In the genomic region with DNA sequence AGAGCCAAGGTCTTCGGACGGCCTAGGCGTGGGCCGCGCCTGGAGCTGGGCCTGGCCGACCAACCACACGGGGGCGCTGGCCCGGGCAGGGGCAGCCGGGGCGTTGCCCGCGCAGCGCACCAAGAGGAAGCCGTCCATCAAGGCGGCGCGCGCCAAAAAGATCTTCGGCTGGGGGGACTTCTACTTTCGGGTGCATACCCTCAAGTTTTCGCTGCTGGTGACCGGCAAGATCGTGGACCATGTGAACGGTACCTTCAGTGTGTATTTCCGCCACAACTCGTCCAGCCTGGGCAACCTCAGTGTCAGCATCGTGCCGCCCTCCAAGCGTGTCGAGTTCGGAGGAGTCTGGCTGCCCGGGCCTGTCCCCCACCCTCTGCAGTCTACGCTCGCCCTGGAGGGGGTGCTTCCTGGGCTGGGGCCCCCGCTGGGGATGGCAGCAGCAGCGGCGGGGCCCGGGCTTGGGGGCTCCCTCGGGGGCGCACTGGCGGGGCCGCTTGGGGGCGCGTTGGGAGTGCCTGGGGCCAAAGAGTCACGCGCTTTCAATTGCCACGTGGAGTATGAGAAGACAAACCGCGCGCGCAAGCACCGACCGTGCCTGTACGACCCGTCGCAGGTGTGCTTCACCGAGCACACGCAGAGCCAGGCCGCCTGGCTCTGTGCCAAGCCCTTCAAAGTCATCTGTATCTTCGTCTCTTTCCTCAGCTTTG, we compare ENCODE assay signal across 8 cellular contexts. TPM values are rescaled to one million over a fixed set of nuclear protein-coding genes. Genes with fewer than 3 reads are reported as not detected.
DNase-seq lines count a peak whose midpoint lies in the region; ATAC-seq and TF ChIP-seq lines count a peak whose summit lies in the region.

No MANE protein-coding gene starts in this region.

- ATAC-seq in HG03175 (IDR thresholded peaks at IDR 0.05; ENCODE audit: unreplicated experiment) (peak; percentile 41), GM21447 (IDR thresholded peaks at IDR 0.05; ENCODE audit: unreplicated experiment) (no peak)

- H3K4me1 Mint-ChIP-seq in endothelial cell (ENCODE audit: unreplicated experiment): peaks cover 22% of the 10 kb centered on the region
- H3K4me1 Mint-ChIP-seq in osteocyte (ENCODE audit: unreplicated experiment): peaks cover 28% of the 10 kb centered on the region

- H3K27me3 Mint-ChIP-seq in endothelial cell (ENCODE audit: unreplicated experiment) (peaks cover 32% of the 10 kb centered on the region), osteocyte (ENCODE audit: unreplicated experiment) (peaks cover 10% of the 10 kb centered on the region)

- DNase-seq in AG10803 (ENCODE audit: low read depth): no peak
- peak; percentile 77 for DNase-seq in activated CD4-positive, alpha-beta T cell treated with anti-CD3 and anti-CD28 coated beads for 48 hours
- DNase-seq in endothelial cell (ENCODE audit: low spot score): peak; percentile 80
- no peak for DNase-seq in osteocyte (ENCODE audit: extremely low spot score, unreplicated experiment)
- DNase-seq in GF-D8 (lab: John Stamatoyannopoulos, UW): no peak
- no peak for DNase-seq in tibial artery

- H3K4me3 ChIP-seq in AG10803 (ENCODE audit: low read length): no peak overlapping the region
- no peak overlapping the region for H3K4me3 ChIP-seq in tibial artery

- H3K36me3 ChIP-seq in tibial artery: no peaks in the 10 kb centered on the region

- H3K27me3 ChIP-seq in tibial artery: peaks cover 0 to 71% of the 10 kb centered on the region in 2 donors

- H3K4me1 ChIP-seq in tibial artery: peaks cover 0 to 13% (median 11%) of the 10 kb centered on the region in 4 donors

- H3K27ac Mint-ChIP-seq in endothelial cell (ENCODE audit: unreplicated experiment): no peak overlapping the region
- no peak overlapping the region for H3K27ac Mint-ChIP-seq in osteocyte (ENCODE audit: unreplicated experiment)

- H3K27ac ChIP-seq in tibial artery: no peak overlapping the region

- no peaks in the 10 kb centered on the region for H3K9me3 ChIP-seq in tibial artery

- intact Hi-C loops in tibial artery (cut with DNase I; ENCODE audit: low total_unique reads): no loop called here

- H3K4me3 Mint-ChIP-seq in endothelial cell (ENCODE audit: unreplicated experiment): no peak overlapping the region
- no peak overlapping the region for H3K4me3 Mint-ChIP-seq in osteocyte (ENCODE audit: unreplicated experiment)

- H3K36me3 Mint-ChIP-seq in endothelial cell (ENCODE audit: low read depth, unreplicated experiment): peaks cover 4% of the 10 kb centered on the region
- H3K36me3 Mint-ChIP-seq in osteocyte (ENCODE audit: unreplicated experiment): peaks cover 3% of the 10 kb centered on the region

- peak; percentile 21; the same call in 1 of the 2 replicates for TF ChIP-seq CTCF in AG10803 (conservative IDR thresholded peaks at IDR 0.05; ENCODE audit: low read length)
- TF ChIP-seq CTCF in endothelial cell (IDR thresholded peaks at IDR 0.05; ENCODE audit: unreplicated experiment): peak; percentile 87
- TF ChIP-seq CTCF in osteocyte (IDR thresholded peaks at IDR 0.05): peak; percentile 41
- TF ChIP-seq CTCF in tibial artery (IDR thresholded peaks at IDR 0.05): peak in 1 of 2 experiments; percentile 13

- H3K9me3 Mint-ChIP-seq in endothelial cell (ENCODE audit: unreplicated experiment) (no peaks in the 10 kb centered on the region), osteocyte (ENCODE audit: unreplicated experiment) (no peaks in the 10 kb centered on the region)

RNA-seq across cellular contexts. Expression of gene SHMT2, which starts 4.4 kb away (rescaled TPM):
- 63.3 TPM for total RNA-seq in endothelial cell (ENCODE audit: unreplicated experiment)
- 263 and 290 TPM in 2 replicates for total RNA-seq in osteocyte

RNA-seq across cellular contexts. Expression of gene NXPH4, which starts 8.5 kb away (rescaled TPM):
- total RNA-seq in endothelial cell (ENCODE audit: unreplicated experiment) (not detected), osteocyte (62.6 and 63.8 TPM in 2 replicates)

RNA-seq across cellular contexts. Expression of gene STAC3, which starts 25.9 kb away (rescaled TPM):
- total RNA-seq in endothelial cell (ENCODE audit: unreplicated experiment) (3.3 TPM), osteocyte (1.8 and 2.4 TPM in 2 replicates)

Comparison
In these comparisons a context has a peak if more than half of its experiments do, and no peak if none do; other contexts are left out.
1. DNase-seq: peak in activated CD4-positive, alpha-beta T cell treated with anti-CD3 and anti-CD28 coated beads for 48 hours (single experiment) and endothelial cell (single experiment); none in AG10803 (single experiment), osteocyte (single experiment), GF-D8 (single experiment) and tibial artery (0 of 2).
2. RNA of gene NXPH4, which starts 8.5 kb away (total RNA-seq): 62.6 to 63.8 TPM in osteocyte; not detected in endothelial cell (single experiment); every median in the first group is over 10 times any median in the second.